ENCODE assay signal across 20 cellular contexts in the genomic region with DNA sequence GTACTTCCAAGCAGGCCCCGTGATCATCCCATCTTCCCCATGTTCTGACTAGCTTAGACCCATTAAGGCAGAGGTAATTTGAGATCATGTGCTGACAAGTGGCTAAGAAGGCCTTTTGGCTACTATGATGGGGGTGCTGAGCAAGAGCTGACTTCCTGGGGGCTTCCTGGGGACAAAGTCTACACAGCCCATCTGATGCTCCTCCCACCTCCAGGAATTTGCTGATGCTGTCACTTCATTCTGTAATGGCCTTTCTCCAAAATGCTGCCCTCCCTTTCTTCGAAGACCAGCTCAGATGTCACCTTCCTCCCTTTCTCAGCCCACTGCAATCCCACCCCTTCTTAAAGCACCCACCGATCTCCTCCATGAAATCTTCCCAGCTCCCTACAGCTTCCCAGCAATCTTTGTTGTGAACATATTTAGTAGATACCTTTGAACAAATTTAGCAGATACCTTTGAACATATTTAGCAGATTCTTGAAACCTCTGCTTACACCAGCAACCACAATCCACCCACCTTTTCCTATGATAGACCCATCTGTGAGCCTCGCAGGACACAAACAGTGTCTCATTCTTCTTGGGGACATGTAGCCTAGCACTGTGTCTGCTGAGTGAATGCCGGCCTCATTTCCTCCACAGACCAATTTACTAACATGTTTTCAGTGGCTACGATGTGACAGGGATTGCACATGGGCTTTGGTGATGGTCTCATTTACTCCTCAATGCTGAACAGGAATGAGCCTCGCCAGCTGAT.
A peak's percentile ranks its signal among the peaks of the same experiment; 100 is the strongest.
DNase-seq lines count a peak whose midpoint lies in the region; ATAC-seq, FAIRE-seq and TF ChIP-seq lines count a peak whose summit lies in the region.
"Had no signal": no experiment of that assay in that cellular context is flagged by ENCODE, and none has a peak within 500 bp of the region (broad histone marks: within the 10 kb centered on the region; RNA-seq: fewer than 3 reads in every experiment).

No MANE protein-coding gene starts in this region.

- TF ChIP-seq CTCF in smooth muscle cell (IDR thresholded peaks at IDR 0.05; ENCODE audit: borderline replicate concordance, insufficient read depth, poor library complexity, severe bottlenecking): no peak
- no peak for TF ChIP-seq CTCF in natural killer cell (IDR thresholded peaks at IDR 0.05)

- ATAC-seq in GM19023 (IDR thresholded peaks at IDR 0.05; ENCODE audit: unreplicated experiment) (peak; percentile 81), HG02623 (IDR thresholded peaks at IDR 0.05; ENCODE audit: unreplicated experiment) (peak; percentile 85), HG03442 (IDR thresholded peaks at IDR 0.05; ENCODE audit: unreplicated experiment) (peak; percentile 92), natural killer cell (no peak)
- ATAC-seq: CD8-positive, alpha-beta T cell had no signal

- FAIRE-seq in GM12891 (lab: Jason Lieb, UNC): no peak
- FAIRE-seq: A204.1 had no signal

- H3K9me2 ChIP-seq in GM23248 (ENCODE audit: insufficient read depth): no peaks in the 10 kb centered on the region

- H4K20me1 ChIP-seq in GM23248 (ENCODE audit: insufficient read depth) (no peaks in the 10 kb centered on the region), smooth muscle cell (ENCODE audit: low read depth) (no peaks in the 10 kb centered on the region)

- H3K9me3 ChIP-seq in GM23248 (ENCODE audit: low read depth): no peaks in the 10 kb centered on the region
- no peaks in the 10 kb centered on the region for H3K9me3 ChIP-seq in smooth muscle cell (replicated peaks; ENCODE audit: low read depth)
- H3K9me3 ChIP-seq: neutrophil, transverse colon had no signal

- H3K4me3 ChIP-seq in GM23248 (no peak overlapping the region), smooth muscle cell (no peak overlapping the region)
- H3K4me3 ChIP-seq: transverse colon had no signal

- H3K4me1 ChIP-seq in GM23248 (ENCODE audit: insufficient read depth): no peaks in the 10 kb centered on the region
- peaks cover 8% of the 10 kb centered on the region for H3K4me1 ChIP-seq in smooth muscle cell (ENCODE audit: low read depth)
- H3K4me1 ChIP-seq: transverse colon had no signal

- H2AFZ ChIP-seq in GM23248 (no peak overlapping the region), smooth muscle cell (ENCODE audit: low read depth) (no peak overlapping the region)

- H3K36me3 Mint-ChIP-seq in natural killer cell: no peaks in the 10 kb centered on the region
- H3K36me3 Mint-ChIP-seq: CD8-positive, alpha-beta T cell had no signal

- H3K27ac Mint-ChIP-seq in natural killer cell: no peak overlapping the region
- H3K27ac Mint-ChIP-seq: CD8-positive, alpha-beta T cell had no signal

- peaks cover under 1 to 3% of the 10 kb centered on the region in 2 donors for H3K27me3 Mint-ChIP-seq in natural killer cell (ENCODE audit: low read depth in 2 of 2)

- intact Hi-C loops in natural killer cell (cut with micrococcal nuclease): no loop called here

- H3F3A ChIP-seq in GM23248 (ENCODE audit: insufficient read depth) (no peaks in the 10 kb centered on the region), smooth muscle cell (ENCODE audit: low read depth) (no peaks in the 10 kb centered on the region)

- H3K27ac ChIP-seq in GM23248 (no peak overlapping the region), smooth muscle cell (ENCODE audit: low read depth) (no peak overlapping the region)
- H3K27ac ChIP-seq: brain microvascular endothelial cell, neutrophil, transverse colon had no signal

- 80% methylated on average over 7 of the region's 7 CpGs for WGBS in GM23248 (ENCODE audit: low coverage in 1 of 2, low lambda C conversion rate in 2 of 2, missing lambda C conversion rate in 2 of 2), 2 experiments
- WGBS in smooth muscle cell (ENCODE audit: low lambda C conversion rate): 89% methylated on average over 7 of the region's 7 CpGs

- no peak for TF ChIP-seq POLR2A in GM12891 (IDR thresholded peaks at IDR 0.05; ENCODE audit: low read depth, low read length)

- H3K4me3 Mint-ChIP-seq in natural killer cell: no peak overlapping the region
- H3K4me3 Mint-ChIP-seq: CD8-positive, alpha-beta T cell had no signal

- H3K9ac ChIP-seq in GM23248 (no peak overlapping the region), smooth muscle cell (ENCODE audit: low read depth) (no peak overlapping the region)

- DNase-seq in DMS79 treated with DMSO at 0.1 percent for 48 hours (lab: John Stamatoyannopoulos, UW) (peak; percentile 82), GM23248 (no peak), smooth muscle cell (lab: John Stamatoyannopoulos, UW; ENCODE audit: unreplicated experiment) (no peak), natural killer cell (no peak), GM12891 (ENCODE audit: insufficient read length, low spot score) (no peak)
- DNase-seq: activated CD4-positive, alpha-beta T cell treated with anti-CD3 and anti-CD28 coated beads, Interleukin-2, amount 50 U/mL, for 48 hours; activated gamma-delta T cell treated with Interleukin-2 at 50 U/mL for 16 hours; brain microvascular endothelial cell; CD8-positive, alpha-beta T cell; effector CD4-positive, alpha-beta T cell; foreskin fibroblast; mammary epithelial cell; NCI-H526; T1000; transverse colon had no signal

- H3K27me3 ChIP-seq in GM23248 (replicated peaks; ENCODE audit: insufficient read depth): no peaks in the 10 kb centered on the region
- no peaks in the 10 kb centered on the region for H3K27me3 ChIP-seq in smooth muscle cell (ENCODE audit: low read depth)
- H3K27me3 ChIP-seq: brain microvascular endothelial cell, neutrophil, transverse colon had no signal

- H3K36me3 ChIP-seq in GM23248 (ENCODE audit: low read depth) (no peaks in the 10 kb centered on the region), smooth muscle cell (ENCODE audit: low read depth) (no peaks in the 10 kb centered on the region)
- H3K36me3 ChIP-seq: brain microvascular endothelial cell, neutrophil, transverse colon had no signal

- no peaks in the 10 kb centered on the region for H3K9me3 Mint-ChIP-seq in natural killer cell
- H3K9me3 Mint-ChIP-seq: CD8-positive, alpha-beta T cell had no signal

- in situ Hi-C loops in GM23248 (cut with MboI): no loop called here

- H3K79me2 ChIP-seq in GM23248 (ENCODE audit: insufficient read depth) (no peaks in the 10 kb centered on the region), smooth muscle cell (ENCODE audit: low read depth) (no peaks in the 10 kb centered on the region)

- H3K4me1 Mint-ChIP-seq in natural killer cell: no peaks in the 10 kb centered on the region

- H3K4me2 ChIP-seq in GM23248 (ENCODE audit: unreplicated experiment) (no peak overlapping the region), smooth muscle cell (no peak overlapping the region)

TF ChIP-seq in GM12891, 5 proteins besides CTCF, POLR2A, EP300 and RAD21:
- TF ChIP-seq PAX5 (IDR thresholded peaks at IDR 0.05; ENCODE audit: insufficient read depth, low read length, severe bottlenecking): no peak
- no peak for TF ChIP-seq POU2F2 (IDR thresholded peaks at IDR 0.05; ENCODE audit: low read depth, low read length)
- TF ChIP-seq POLR2AphosphoS5 (IDR thresholded peaks at IDR 0.05; ENCODE audit: low read depth, low read length): no peak
- no peak for TF ChIP-seq TAF1 (IDR thresholded peaks at IDR 0.05; ENCODE audit: low read depth, low read length)
- no peak for TF ChIP-seq SPI1 (IDR thresholded peaks at IDR 0.05; ENCODE audit: low read depth, low read length)

Comparison
In these comparisons a context has a peak if more than half of its experiments do, and no peak if none do; other contexts are left out.
1. ATAC-seq: peak in GM19023 (single experiment), HG02623 (single experiment) and HG03442 (single experiment); none in natural killer cell (0 of 3).